Comparison of ENCODE assay signal across 15 cellular contexts in the genomic region with DNA sequence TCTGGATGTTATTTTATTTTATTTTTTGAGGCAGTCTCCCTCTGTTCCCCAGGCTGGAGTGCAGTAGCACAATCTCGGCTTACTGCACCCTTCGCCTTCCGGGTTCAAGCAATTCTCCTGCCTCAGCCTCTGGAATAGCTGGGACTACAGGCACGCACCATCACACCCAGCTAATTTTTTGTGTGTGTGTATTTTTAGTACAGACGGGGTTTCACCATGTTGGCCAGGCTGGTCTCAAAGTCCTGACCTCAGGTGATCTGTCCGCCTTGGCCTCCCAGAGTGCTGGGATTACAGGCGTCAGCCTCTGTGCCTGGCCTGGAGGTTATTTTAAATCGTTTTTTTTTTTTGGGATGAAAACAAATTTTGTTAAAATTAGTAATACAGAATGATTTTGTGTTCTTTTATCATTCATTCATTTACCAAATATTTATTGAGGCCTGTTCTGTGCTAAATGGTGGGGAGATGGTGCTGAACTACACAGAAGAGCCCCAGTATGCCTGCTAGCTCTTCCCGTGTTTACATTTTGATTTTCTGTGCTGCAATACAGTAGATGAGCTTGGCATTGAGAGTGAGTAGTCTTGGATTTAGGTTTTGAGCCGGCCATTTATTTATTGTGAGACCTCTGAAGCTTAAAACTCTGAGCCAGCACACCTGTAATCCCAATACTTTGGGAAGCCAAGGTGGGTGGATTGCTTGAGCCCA. TPM values are rescaled to one million over a fixed set of nuclear protein-coding genes. Genes with fewer than 3 reads are reported as not detected.
A peak's percentile ranks its signal among the peaks of the same experiment; 100 is the strongest.
DNase-seq lines count a peak whose midpoint lies in the region; ATAC-seq, FAIRE-seq and TF ChIP-seq lines count a peak whose summit lies in the region.
"Had no signal": no experiment of that assay in that cellular context is flagged by ENCODE, and none has a peak within 500 bp of the region (broad histone marks: within the 10 kb centered on the region; RNA-seq: fewer than 3 reads in every experiment).

No MANE protein-coding gene starts in this region.

- H3K27ac ChIP-seq in H9 (ENCODE audit: insufficient read length, low read depth, low read length) (no peak overlapping the region), lower lobe of right lung (peak overlapping the region; percentile 71), skeletal muscle tissue (ENCODE audit: low read depth, low read length) (peak overlapping the region; percentile 67), kidney (ENCODE audit: low read depth in 2 of 2, low read length in 2 of 2) (no peak overlapping the region)
- H3K27ac ChIP-seq: HL-60 had no signal

- no peak overlapping the region for H3K4me2 ChIP-seq in H9 (ENCODE audit: insufficient read depth, insufficient read length, low read length)

- H2BK15ac ChIP-seq in H9 (ENCODE audit: low read depth, low read length): no peak overlapping the region

- H4K91ac ChIP-seq in H9 (ENCODE audit: insufficient read length, low read depth, low read length): no peak overlapping the region

- H2BK20ac ChIP-seq in H9 (ENCODE audit: low read depth, low read length, poor library complexity, severe bottlenecking): no peak overlapping the region

- H3K23ac ChIP-seq in H9 (ENCODE audit: insufficient read length, low read depth, low read length): no peak overlapping the region

- no peak overlapping the region for H2BK5ac ChIP-seq in H9 (ENCODE audit: insufficient read length, low read length)

- H3K9me3 Mint-ChIP-seq in H9 (no peaks in the 10 kb centered on the region), chondrocyte (ENCODE audit: low read depth) (no peaks in the 10 kb centered on the region)
- H3K9me3 Mint-ChIP-seq: naive thymus-derived CD4-positive, alpha-beta T cell; T-cell had no signal

- no peak overlapping the region for H2AK5ac ChIP-seq in H9 (ENCODE audit: insufficient read length, low read length)

- H3K27me3 ChIP-seq in H9 (ENCODE audit: insufficient read depth, low read length) (no peaks in the 10 kb centered on the region), lower lobe of right lung (ENCODE audit: low read depth) (no peaks in the 10 kb centered on the region), skeletal muscle tissue (ENCODE audit: control insufficient read depth in 3 of 3, insufficient read depth in 3 of 3, low read length in 3 of 3) (no peaks in the 10 kb centered on the region)
- H3K27me3 ChIP-seq: left lung had no signal

- no peak overlapping the region for H2AFZ ChIP-seq in H9 (ENCODE audit: low read length)

- intact Hi-C loops in lower lobe of right lung (cut with DNase I) (no loop called here), kidney (cut with DNase I) (no loop called here)

- no peak overlapping the region for H4K8ac ChIP-seq in H9 (replicated peaks; ENCODE audit: insufficient read length, low read depth, low read length)

- H3K27me3 Mint-ChIP-seq in H9 (ENCODE audit: low read depth) (no peaks in the 10 kb centered on the region), chondrocyte (ENCODE audit: low read depth) (no peaks in the 10 kb centered on the region)
- H3K27me3 Mint-ChIP-seq: naive thymus-derived CD4-positive, alpha-beta T cell; T-cell had no signal

- peak overlapping the region in 2 of 3 experiments; percentile 69 to 85; a peak in 6 of 7 replicates for H3K27ac Mint-ChIP-seq in H9
- H3K27ac Mint-ChIP-seq in chondrocyte (ENCODE audit: unreplicated experiment): peak overlapping the region; percentile 33
- H3K27ac Mint-ChIP-seq: T-cell had no signal

- H3K36me3 ChIP-seq in lower lobe of right lung (no peaks in the 10 kb centered on the region), skeletal muscle tissue (ENCODE audit: control insufficient read depth in 3 of 3, insufficient read depth in 3 of 3, low read length in 3 of 3) (no peaks in the 10 kb centered on the region), kidney (ENCODE audit: control insufficient read depth in 1 of 2, insufficient read depth in 2 of 2, low read length in 2 of 2) (no peaks in the 10 kb centered on the region)
- H3K36me3 ChIP-seq: left lung had no signal

- peaks cover 13% of the 10 kb centered on the region; the same call in 1 of the 2 replicates for H3K79me2 ChIP-seq in H9 (ENCODE audit: insufficient read depth, low read length)

- H3K56ac ChIP-seq in H9 (ENCODE audit: insufficient read length, low read depth, low read length): no peak overlapping the region

- H3K18ac ChIP-seq in H9 (ENCODE audit: insufficient read length, low read depth, low read length): no peak overlapping the region

- DNase-seq in H9 (no peak), chondrocyte (ENCODE audit: low spot score) (no peak), lower lobe of right lung (no peak), kidney (no peak), DMS153 treated with DMSO at 0.1 percent for 48 hours (lab: John Stamatoyannopoulos, UW; ENCODE audit: unreplicated experiment) (no peak)
- DNase-seq in stimulated activated CD4-positive, alpha-beta T cell treated with anti-CD3 and anti-CD28 coated beads, Interleukin-12 subunit alpha, Interleukin-12 subunit beta, amount 100 ng/mL, for 4 hours: no peak
- DNase-seq: caudate nucleus; DMS 273 treated with DMSO at 0.1 percent for 48 hours; left lung; naive thymus-derived CD4-positive, alpha-beta T cell; NCI-H2029; stimulated activated CD4-positive, alpha-beta T cell treated with anti-CD3 and anti-CD28 coated beads, Interleukin-2, amount 100 ng/mL, for 24 hours; T-cell had no signal

- no peak for ATAC-seq in lower lobe of right lung
- ATAC-seq: left lung; naive thymus-derived CD4-positive, alpha-beta T cell; T-cell had no signal

- H3K23me2 ChIP-seq in H9 (ENCODE audit: insufficient read length, low read depth, low read length, poor library complexity, severe bottlenecking): no peaks in the 10 kb centered on the region

- TF ChIP-seq CTCF in H9 (conservative IDR thresholded peaks at IDR 0.05): no peak
- TF ChIP-seq CTCF in chondrocyte (IDR thresholded peaks at IDR 0.05): no peak
- no peak for TF ChIP-seq CTCF in lower lobe of right lung (IDR thresholded peaks at IDR 0.05)
- no peak for TF ChIP-seq CTCF in kidney (IDR thresholded peaks at IDR 0.05; ENCODE audit: borderline replicate concordance, extremely low read depth, insufficient read depth)

- FAIRE-seq in kidney (lab: Jason Lieb, UNC): no peak

- H3K79me1 ChIP-seq in H9 (ENCODE audit: insufficient read depth, low read depth, low read length, poor library complexity, severe bottlenecking): peaks cover 13% of the 10 kb centered on the region

- no CpG with 5 or more reads among the region's 10 CpGs for WGBS in H9 (ENCODE audit: extremely low coverage, insufficient read length, low lambda C conversion rate)

- H3K36me3 Mint-ChIP-seq in H9 (ENCODE audit: insufficient read depth in 1 of 3, low read depth in 3 of 3): no peaks in the 10 kb centered on the region; a peak in 1 of 7 replicates
- H3K36me3 Mint-ChIP-seq in chondrocyte (ENCODE audit: low read depth): no peaks in the 10 kb centered on the region
- H3K36me3 Mint-ChIP-seq: T-cell had no signal

- no peak overlapping the region for H3T11ph ChIP-seq in H9 (ENCODE audit: low read length)

- no peaks in the 10 kb centered on the region for H4K20me1 ChIP-seq in H9 (ENCODE audit: control insufficient read depth, insufficient read depth, insufficient read length)

- H3K4me1 Mint-ChIP-seq in H9: peaks cover 65 to 69% of the 10 kb centered on the region in 2 experiments
- peaks cover 77% of the 10 kb centered on the region for H3K4me1 Mint-ChIP-seq in chondrocyte (ENCODE audit: low read depth)

- no peak overlapping the region for H3K4me3 ChIP-seq in lower lobe of right lung
- no peak overlapping the region for H3K4me3 ChIP-seq in skeletal muscle tissue (ENCODE audit: low read length in 3 of 3)
- H3K4me3 ChIP-seq in kidney (ENCODE audit: low read length in 2 of 2): no peak overlapping the region
- H3K4me3 ChIP-seq: left lung had no signal

- H2BK12ac ChIP-seq in H9 (ENCODE audit: insufficient read length, low read depth, low read length): no peak overlapping the region

- H3K9ac ChIP-seq in H9 (ENCODE audit: extremely low read depth, insufficient read length, low read length): no peak overlapping the region
- H3K9ac ChIP-seq in skeletal muscle tissue (ENCODE audit: low read depth in 1 of 3, low read length in 3 of 3): peak overlapping the region in 1 of 3 donors; percentile 1
- H3K9ac ChIP-seq in kidney (ENCODE audit: low read length in 2 of 2): no peak overlapping the region

- H4K5ac ChIP-seq in H9 (ENCODE audit: insufficient read length, low read depth, low read length): no peak overlapping the region

- no peaks in the 10 kb centered on the region for H3K9me3 ChIP-seq in H9 (ENCODE audit: control insufficient read depth, low read depth, low read length)
- no peaks in the 10 kb centered on the region for H3K9me3 ChIP-seq in lower lobe of right lung
- no peaks in the 10 kb centered on the region for H3K9me3 ChIP-seq in skeletal muscle tissue (ENCODE audit: control insufficient read depth in 3 of 3, low read length in 3 of 3)
- no peaks in the 10 kb centered on the region for H3K9me3 ChIP-seq in kidney (ENCODE audit: control insufficient read depth in 1 of 2, low read length in 2 of 2)
- H3K9me3 ChIP-seq: left lung had no signal

- peaks cover 14% of the 10 kb centered on the region for H3K4me1 ChIP-seq in H9 (ENCODE audit: insufficient read depth, low read length)
- H3K4me1 ChIP-seq in lower lobe of right lung: peaks cover 99% of the 10 kb centered on the region
- peaks cover 73 to 85% (median 80%) of the 10 kb centered on the region in 3 donors for H3K4me1 ChIP-seq in skeletal muscle tissue (ENCODE audit: control insufficient read depth in 3 of 3, insufficient read depth in 3 of 3, low read length in 3 of 3)
- H3K4me1 ChIP-seq in kidney (ENCODE audit: control insufficient read depth in 1 of 2, insufficient read depth in 1 of 2, low read depth in 1 of 2, low read length in 2 of 2): peaks cover 46 to 52% of the 10 kb centered on the region in 2 donors

- H3K4me3 Mint-ChIP-seq in H9 (no peak overlapping the region), chondrocyte (ENCODE audit: unreplicated experiment) (no peak overlapping the region)
- H3K4me3 Mint-ChIP-seq: T-cell had no signal

- H3K4ac ChIP-seq in H9 (ENCODE audit: low read depth, low read length): no peak overlapping the region

- no peak overlapping the region for H3K14ac ChIP-seq in H9 (ENCODE audit: insufficient read depth, low read length)

- no peak overlapping the region for H2BK120ac ChIP-seq in H9 (ENCODE audit: low read depth, low read length, poor library complexity, severe bottlenecking)

RNA-seq across cellular contexts. Expression of gene ADD1, which starts 22.7 kb away (rescaled TPM):
- total RNA-seq in H9 (2021) (163 and 166 TPM in 2 replicates), chondrocyte (240 to 269 TPM (median 256 TPM) in 3 replicates), lower lobe of right lung (279 TPM), skeletal muscle tissue (155 TPM), kidney (313 TPM)
- 232 TPM for polyA plus RNA-seq in kidney (ENCODE audit: insufficient read depth, low read depth, low replicate concordance)

Comparison
In these comparisons a context has a peak if more than half of its experiments do, and no peak if none do; other contexts are left out.
1. H3K27ac ChIP-seq: peak in lower lobe of right lung (single experiment) and skeletal muscle tissue (single experiment); none in H9 (single experiment) and kidney (0 of 2).